In genomic region chr7:106166651-106167342, GRCh38 we compare ENCODE assay signal across 8 cellular contexts. TPM values are rescaled to one million over a fixed set of nuclear protein-coding genes. Genes with fewer than 3 reads are reported as not detected.
DNase-seq lines count a peak whose midpoint lies in the region; ATAC-seq, FAIRE-seq and TF ChIP-seq lines count a peak whose summit lies in the region.

No MANE protein-coding gene starts in this region.

- H4K20me1 ChIP-seq in Loucy (ENCODE audit: insufficient read depth, low read length, poor library complexity, severe bottlenecking) = no peaks in the 10 kb centered on the region

- no peaks in the 10 kb centered on the region for H3F3A ChIP-seq in Loucy (ENCODE audit: low read depth)

- TF ChIP-seq CTCF in Loucy (conservative IDR thresholded peaks at IDR 0.05; ENCODE audit: low read length) (peak; percentile 85), RWPE1 (conservative IDR thresholded peaks at IDR 0.05; ENCODE audit: low read depth) (peak; percentile 94)

- peak; percentile 21 for DNase-seq in activated CD8-positive, alpha-beta memory T cell treated with anti-CD3 and anti-CD28 coated beads, Interleukin-2, amount 50 U/mL, for 4 hours
- DNase-seq in activated CD8-positive, alpha-beta memory T cell treated with anti-CD3 and anti-CD28 coated beads, Interleukin-2, amount 50 U/mL, for 48 hours = no peak
- DNase-seq in RWPE1 (ENCODE audit: low spot score) = peak; percentile 70
- DNase-seq in effector CD8-positive, alpha-beta T cell (lab: John Stamatoyannopoulos, UW) = peak; percentile 3
- peak; percentile 81 to 86 for DNase-seq in lung microvascular endothelial cell (ENCODE audit: low read depth in 2 of 2)
- peak; percentile 81 for DNase-seq in urothelium cell line (ENCODE audit: low spot score)

- no peaks in the 10 kb centered on the region for H3K4me1 ChIP-seq in Loucy (ENCODE audit: insufficient read depth, low read length, poor library complexity, severe bottlenecking)

- no peak for FAIRE-seq in urothelium cell line (lab: Jason Lieb, UNC)

- no peaks in the 10 kb centered on the region for H3K36me3 ChIP-seq in Loucy (ENCODE audit: insufficient read depth, low read length)

- no peaks in the 10 kb centered on the region for H3K79me2 ChIP-seq in Loucy (ENCODE audit: insufficient read depth, low read length)

- CTCF ChIA-PET in RWPE1 (lab: Yijun Ruan, JAX) = interaction anchor here (0.6 to 2.2 kb wide), 10 partner anchors 10 to 1965 kb away, joined by 3 to 16 read pairs (median 3); no protein-coding TSS in a partner anchor

- H2AFZ ChIP-seq in Loucy (ENCODE audit: low read length) = 0 out of 2 replicates have a peak overlapping the region, but pooled peaks have one; percentile 7

- no peaks in the 10 kb centered on the region for H3K9me2 ChIP-seq in Loucy (replicated peaks; ENCODE audit: low read depth, low read length)

- no peak overlapping the region for H3K27ac ChIP-seq in RWPE1

- H3K4me2 ChIP-seq in Loucy (ENCODE audit: low read depth, low read length, poor library complexity, severe bottlenecking) = no peak overlapping the region

- H3K4me3 ChIP-seq in Loucy (ENCODE audit: low read length, poor library complexity, severe bottlenecking) = no peak overlapping the region

- H3K9ac ChIP-seq in Loucy (ENCODE audit: low read depth, low read length, poor library complexity, severe bottlenecking) = no peak overlapping the region

- H3K9me3 ChIP-seq in Loucy (ENCODE audit: insufficient read depth, low read depth, low read length) = peaks cover 5% of the 10 kb centered on the region; the same call in 1 of the 2 replicates

- H3K27me3 ChIP-seq in Loucy (ENCODE audit: insufficient read depth, low read length, poor library complexity, severe bottlenecking) = peaks cover 1% of the 10 kb centered on the region

- ATAC-seq in GM18873 (IDR thresholded peaks at IDR 0.05; ENCODE audit: low FRiP score, unreplicated experiment) = no peak

- POLR2A ChIA-PET in RWPE1 (lab: Yijun Ruan, JAX; ENCODE audit: low non-redundant PET) = no interaction called here

RNA-seq across cellular contexts. Expression of gene SYPL1, which starts 54.7 kb away (rescaled TPM):
- 71.7 and 75.8 TPM in 2 replicates for total RNA-seq in lung microvascular endothelial cell
